Comparison of ENCODE assay signal across 16 cellular contexts in the genomic region with DNA sequence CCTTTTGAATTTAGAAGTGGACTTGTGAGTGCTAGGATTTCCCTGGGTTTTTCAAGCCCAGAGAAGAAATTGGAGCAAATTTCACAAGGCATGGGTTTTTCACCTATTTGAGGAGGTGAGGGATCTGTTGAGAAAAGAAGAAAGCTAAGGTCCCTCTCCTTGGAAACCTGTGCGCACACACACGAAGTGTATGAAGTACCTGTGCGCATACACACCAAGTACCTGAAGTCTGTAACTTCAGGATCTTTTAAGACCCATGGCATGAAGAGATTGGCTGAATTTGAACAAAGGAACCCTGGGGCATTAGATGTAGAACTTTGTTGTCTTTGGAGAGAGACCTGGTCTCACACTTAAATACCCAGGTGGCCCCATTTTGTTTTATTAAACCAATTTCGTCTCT.
DNase-seq lines count a peak whose midpoint lies in the region; ATAC-seq and TF ChIP-seq lines count a peak whose summit lies in the region.
"Had no signal": no experiment of that assay in that cellular context is flagged by ENCODE, and none has a peak within 500 bp of the region (broad histone marks: within the 10 kb centered on the region; RNA-seq: fewer than 3 reads in every experiment).

No MANE protein-coding gene starts in this region.

- H3K4me1 Mint-ChIP-seq in activated naive CD4-positive, alpha-beta T cell treated with anti-CD3 and anti-CD28 coated beads for 36 hours (ENCODE audit: low read depth), result peaks cover 57% of the 10 kb centered on the region
- H3K4me1 Mint-ChIP-seq in activated CD8-positive, alpha-beta T cell treated with anti-CD3 and anti-CD28 coated beads for 36 hours (ENCODE audit: low read depth), result peaks cover 31% of the 10 kb centered on the region

- intact Hi-C loops in activated naive CD4-positive, alpha-beta T cell treated with anti-CD3 and anti-CD28 coated beads for 36 hours (cut with micrococcal nuclease), result no loop called here
- intact Hi-C loops in activated CD8-positive, alpha-beta T cell treated with anti-CD3 and anti-CD28 coated beads for 36 hours (cut with micrococcal nuclease), result no loop called here
- intact Hi-C loops in lower lobe of right lung (cut with DNase I), result no loop called here
- intact Hi-C loops in thyroid gland (cut with DNase I), result no loop called here

- TF ChIP-seq POLR2A in thyroid gland (IDR thresholded peaks at IDR 0.05), result peak in 1 of 2 donors; percentile 15

- TF ChIP-seq CTCF in activated CD8-positive, alpha-beta T cell treated with anti-CD3 and anti-CD28 coated beads for 36 hours (IDR thresholded peaks at IDR 0.05), result no peak
- TF ChIP-seq CTCF in lower lobe of right lung (IDR thresholded peaks at IDR 0.05) (no peak), thyroid gland (IDR thresholded peaks at IDR 0.05) (no peak)

- WGBS in thyroid gland, 2 donors, result 39 to 62% methylated on average over 4 of the region's 4 CpGs

- ATAC-seq in activated CD8-positive, alpha-beta T cell treated with anti-CD3 and anti-CD28 coated beads for 36 hours, result no peak
- ATAC-seq in lower lobe of right lung (peak; percentile 51 to 72), HG02884 (IDR thresholded peaks at IDR 0.05; ENCODE audit: unreplicated experiment) (no peak), HG03095 (IDR thresholded peaks at IDR 0.05; ENCODE audit: unreplicated experiment) (no peak)
- ATAC-seq: Panc1 had no signal

- POLR2A ChIA-PET in activated CD8-positive, alpha-beta T cell treated with anti-CD3 and anti-CD28 coated beads for 36 hours (lab: Charles Lee), result no interaction called here

- H3K4me3 Mint-ChIP-seq in activated naive CD4-positive, alpha-beta T cell treated with anti-CD3 and anti-CD28 coated beads for 36 hours, result peak overlapping the region; percentile 7
- H3K4me3 Mint-ChIP-seq in activated CD8-positive, alpha-beta T cell treated with anti-CD3 and anti-CD28 coated beads for 36 hours, result no peak overlapping the region

- H3K36me3 ChIP-seq in lower lobe of right lung (no peaks in the 10 kb centered on the region), thyroid gland (no peaks in the 10 kb centered on the region)
- H3K36me3 ChIP-seq: sigmoid colon had no signal

- peak overlapping the region; percentile 88 for H3K27ac Mint-ChIP-seq in activated naive CD4-positive, alpha-beta T cell treated with anti-CD3 and anti-CD28 coated beads for 36 hours
- peak overlapping the region; percentile 77 for H3K27ac Mint-ChIP-seq in activated CD8-positive, alpha-beta T cell treated with anti-CD3 and anti-CD28 coated beads for 36 hours

- no peaks in the 10 kb centered on the region for H3K9me3 ChIP-seq in lower lobe of right lung
- H3K9me3 ChIP-seq in thyroid gland, result no peaks in the 10 kb centered on the region
- H3K9me3 ChIP-seq: sigmoid colon had no signal

- H3K27me3 ChIP-seq in lower lobe of right lung (ENCODE audit: low read depth) (no peaks in the 10 kb centered on the region), thyroid gland (no peaks in the 10 kb centered on the region)
- H3K27me3 ChIP-seq: sigmoid colon had no signal

- no peaks in the 10 kb centered on the region for H3K9me3 Mint-ChIP-seq in activated naive CD4-positive, alpha-beta T cell treated with anti-CD3 and anti-CD28 coated beads for 36 hours
- no peaks in the 10 kb centered on the region for H3K9me3 Mint-ChIP-seq in activated CD8-positive, alpha-beta T cell treated with anti-CD3 and anti-CD28 coated beads for 36 hours

- CTCF ChIA-PET in activated naive CD4-positive, alpha-beta T cell treated with anti-CD3 and anti-CD28 coated beads for 36 hours (lab: Charles Lee), result interaction anchor here (0.6 to 1.5 kb wide), 7 partner anchors 32 to 260 kb away, joined by 3 to 5 read pairs (median 4); no protein-coding TSS in a partner anchor
- CTCF ChIA-PET in activated CD8-positive, alpha-beta T cell treated with anti-CD3 and anti-CD28 coated beads for 36 hours (lab: Charles Lee), result interaction anchor here (1.2 to 2.2 kb wide), 2 partner anchors 11 to 165 kb away, joined by 3 to 7 read pairs; no protein-coding TSS in a partner anchor

- H3K27ac ChIP-seq in lower lobe of right lung, result peak overlapping the region; percentile 69
- H3K27ac ChIP-seq in thyroid gland, result peak overlapping the region; percentile 69 to 88 (median 80)
- H3K27ac ChIP-seq: coronary artery, sigmoid colon had no signal

- H3K27me3 Mint-ChIP-seq in activated naive CD4-positive, alpha-beta T cell treated with anti-CD3 and anti-CD28 coated beads for 36 hours (ENCODE audit: low read depth), result no peaks in the 10 kb centered on the region
- no peaks in the 10 kb centered on the region for H3K27me3 Mint-ChIP-seq in activated CD8-positive, alpha-beta T cell treated with anti-CD3 and anti-CD28 coated beads for 36 hours

- H3K4me3 ChIP-seq in lower lobe of right lung (no peak overlapping the region), thyroid gland (replicated peaks in 1 of 3) (no peak overlapping the region)
- H3K4me3 ChIP-seq: coronary artery, sigmoid colon had no signal

- H3K36me3 Mint-ChIP-seq in activated naive CD4-positive, alpha-beta T cell treated with anti-CD3 and anti-CD28 coated beads for 36 hours (ENCODE audit: low read depth), result no peaks in the 10 kb centered on the region
- H3K36me3 Mint-ChIP-seq in activated CD8-positive, alpha-beta T cell treated with anti-CD3 and anti-CD28 coated beads for 36 hours (ENCODE audit: low read depth), result no peaks in the 10 kb centered on the region

- peaks cover 32% of the 10 kb centered on the region for H3K4me1 ChIP-seq in lower lobe of right lung
- H3K4me1 ChIP-seq in thyroid gland, result peaks cover 39 to 40% of the 10 kb centered on the region in 2 donors
- H3K4me1 ChIP-seq: sigmoid colon had no signal

- DNase-seq in activated naive CD4-positive, alpha-beta T cell treated with anti-CD3 and anti-CD28 coated beads for 36 hours, result no peak
- DNase-seq in activated naive CD4-positive, alpha-beta T cell treated with anti-CD3 and anti-CD28 coated beads, Interleukin-2, amount 50 U/mL, for 16 hours, result no peak
- no peak for DNase-seq in activated CD8-positive, alpha-beta T cell treated with anti-CD3 and anti-CD28 coated beads for 36 hours
- DNase-seq in lower lobe of right lung (no peak), thyroid gland (no peak), activated gamma-delta T cell (lab: John Stamatoyannopoulos, UW) (no peak)
- DNase-seq: IMR-90; mesenchymal stem cell; NCI-H748 treated with DMSO at 0.1 percent for 48 hours; nucleus accumbens; sigmoid colon; stimulated activated CD4-positive, alpha-beta T cell treated with anti-CD3 and anti-CD28 coated beads, Interleukin-4, amount 100 ng/mL, for 4 hours had no signal

Comparison
In these comparisons a context has a peak if more than half of its experiments do, and no peak if none do; other contexts are left out.
1. ATAC-seq: peak in lower lobe of right lung (2 of 2); none in activated CD8-positive, alpha-beta T cell treated with anti-CD3 and anti-CD28 coated beads for 36 hours (single experiment), HG02884 (single experiment) and HG03095 (single experiment).